16 cellular contexts compared by ENCODE assay signal in the genomic region with DNA sequence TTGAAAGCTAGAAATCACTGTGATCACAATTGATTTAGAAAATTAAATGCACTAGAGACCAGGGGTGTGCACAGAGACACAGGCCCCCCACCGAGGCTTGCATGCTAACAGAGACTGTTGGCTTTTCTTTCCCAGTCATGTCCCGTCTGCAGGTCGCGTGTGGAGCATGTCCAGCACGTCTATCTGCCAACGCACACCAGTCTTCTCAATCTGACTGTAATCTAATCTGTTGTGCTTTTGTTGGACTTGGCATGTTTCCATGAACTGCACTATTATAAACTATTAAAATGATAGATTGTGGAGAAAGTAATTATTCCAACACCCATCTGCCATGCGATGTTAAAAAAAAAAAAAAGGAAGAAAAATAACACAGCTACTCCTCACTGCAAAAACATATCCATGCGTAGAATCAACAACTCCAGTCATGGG. TPM values are rescaled to one million over a fixed set of nuclear protein-coding genes. Genes with fewer than 3 reads are reported as not detected.
A peak's percentile ranks its signal among the peaks of the same experiment; 100 is the strongest.
DNase-seq lines count a peak whose midpoint lies in the region; TF ChIP-seq lines count a peak whose summit lies in the region.
"Had no signal": no experiment of that assay in that cellular context is flagged by ENCODE, and none has a peak within 500 bp of the region (broad histone marks: within the 10 kb centered on the region; RNA-seq: fewer than 3 reads in every experiment).

No MANE protein-coding gene starts in this region.

- no peak overlapping the region for H2BK120ac ChIP-seq in mesendoderm (ENCODE audit: low read depth, low read length)

- no peak overlapping the region for H2BK15ac ChIP-seq in mesendoderm (replicated peaks; ENCODE audit: low read depth)

- H3K9me3 Mint-ChIP-seq in activated CD4-positive, alpha-beta T cell treated with anti-CD3 and anti-CD28 coated beads, Interleukin-2, amount 10 ng/mL, durations not matched to agents 7 days and 5 days = no peaks in the 10 kb centered on the region
- H3K9me3 Mint-ChIP-seq: brain, neural crest cell had no signal

- H3K4me1 Mint-ChIP-seq in activated CD4-positive, alpha-beta T cell treated with anti-CD3 and anti-CD28 coated beads, Interleukin-2, amount 10 ng/mL, durations not matched to agents 7 days and 5 days = no peaks in the 10 kb centered on the region

- H3K4me3 Mint-ChIP-seq in activated CD4-positive, alpha-beta T cell treated with anti-CD3 and anti-CD28 coated beads, Interleukin-2, amount 10 ng/mL, durations not matched to agents 7 days and 5 days = no peak overlapping the region
- H3K4me3 Mint-ChIP-seq: activated CD8-positive, alpha-beta T cell treated with anti-CD3 and anti-CD28 coated beads, Interleukin-2, amount 10 ng/mL, durations not matched to agents 7 days and 5 days; neural crest cell had no signal

- POLR2A ChIA-PET in HEK293 (lab: Yijun Ruan, JAX) = interaction anchor here (0.8 to 2.3 kb wide), 3 partner anchors 8 to 41 kb away, joined by 3 to 8 read pairs (median 3); a partner anchor contains a TSS
- POLR2A ChIA-PET in activated CD4-positive, alpha-beta T cell treated with anti-CD3 and anti-CD28 coated beads, Interleukin-2, amount 10 ng/mL, durations not matched to agents 7 days and 5 days (lab: Charles Lee) = no interaction called here

- no peak overlapping the region for H3K18ac ChIP-seq in mesendoderm (ENCODE audit: low read length)

- H4K5ac ChIP-seq in mesendoderm (ENCODE audit: low read length) = no peak overlapping the region

- no peak overlapping the region for H3K4me3 ChIP-seq in HEK293 (ENCODE audit: low read depth, low read length)
- H3K4me3 ChIP-seq in brain microvascular endothelial cell (ENCODE audit: low read depth, low read length) = no peak overlapping the region
- H3K4me3 ChIP-seq in parathyroid adenoma (ENCODE audit: low read depth, low read length) = no peak overlapping the region
- H3K4me3 ChIP-seq in smooth muscle cell = no peak overlapping the region
- no peak overlapping the region for H3K4me3 ChIP-seq in mesendoderm (ENCODE audit: low read length)
- H3K4me3 ChIP-seq: BLaER1, heart left ventricle, skin epidermis had no signal

- no peak overlapping the region for H3K4ac ChIP-seq in mesendoderm (ENCODE audit: low read depth, low read length)

- H3K79me1 ChIP-seq in mesendoderm (ENCODE audit: low read length) = peaks cover 4% of the 10 kb centered on the region

- in situ Hi-C loops in brain microvascular endothelial cell (cut with HindIII; ENCODE audit: low pct_ligation_motif_present, low sequenced_read_pairs) = no loop called here

- WGBS in smooth muscle cell (ENCODE audit: low lambda C conversion rate) = 84% methylated on average over 8 of the region's 8 CpGs
- no CpG with 5 or more reads among the region's 8 CpGs for WGBS in mesendoderm (ENCODE audit: extremely low coverage, insufficient coverage, low lambda C conversion rate)

- H3K9ac ChIP-seq in parathyroid adenoma = no peak overlapping the region
- no peak overlapping the region for H3K9ac ChIP-seq in smooth muscle cell (ENCODE audit: low read depth)
- no peak overlapping the region for H3K9ac ChIP-seq in mesendoderm (ENCODE audit: low read length)
- H3K9ac ChIP-seq: BLaER1 had no signal

- peak overlapping the region; percentile 73 for H3K27ac ChIP-seq in HEK293 (ENCODE audit: extremely low read depth, low read depth, low read length)
- H3K27ac ChIP-seq in brain microvascular endothelial cell = no peak overlapping the region
- no peak overlapping the region for H3K27ac ChIP-seq in parathyroid adenoma
- H3K27ac ChIP-seq in smooth muscle cell (ENCODE audit: low read depth) = no peak overlapping the region
- no peak overlapping the region for H3K27ac ChIP-seq in mesendoderm (ENCODE audit: low read depth, low read length)
- H3K27ac ChIP-seq: BLaER1, heart left ventricle, skin epidermis had no signal

- H4K20me1 ChIP-seq in smooth muscle cell (ENCODE audit: low read depth) = peaks cover 72% of the 10 kb centered on the region

- peaks cover 83% of the 10 kb centered on the region for H3K36me3 Mint-ChIP-seq in activated CD4-positive, alpha-beta T cell treated with anti-CD3 and anti-CD28 coated beads, Interleukin-2, amount 10 ng/mL, durations not matched to agents 7 days and 5 days (ENCODE audit: low read depth)

- DNase-seq in NCI-H2029 treated with DMSO at 0.1 percent for 48 hours (lab: John Stamatoyannopoulos, UW) (peak; percentile 93), brain microvascular endothelial cell (peak; percentile 72), smooth muscle cell (lab: John Stamatoyannopoulos, UW; ENCODE audit: unreplicated experiment) (no peak), NCI-H187 (lab: John Stamatoyannopoulos, UW) (no peak), mesendoderm (no peak)
- DNase-seq in activated CD4-positive, alpha-beta T cell treated with anti-CD3 and anti-CD28 coated beads, Interleukin-2, amount 10 ng/mL, durations not matched to agents 7 days and 5 days = no peak
- DNase-seq: activated CD8-positive, alpha-beta T cell treated with anti-CD3 and anti-CD28 coated beads, Interleukin-2, amount 10 ng/mL, durations not matched to agents 7 days and 5 days; activated effector memory CD4-positive, alpha-beta T cell treated with Interleukin-2 at 50 U/mL for 16 hours; heart left ventricle; NCI-H526 treated with DMSO at 0.1 percent for 48 hours had no signal

- peaks cover 7% of the 10 kb centered on the region for H3F3A ChIP-seq in smooth muscle cell (ENCODE audit: low read depth)

- H3K4me2 ChIP-seq in parathyroid adenoma (ENCODE audit: low read length) (peak overlapping the region; percentile 3), smooth muscle cell (no peak overlapping the region), mesendoderm (ENCODE audit: low read length) (no peak overlapping the region)
- H3K4me2 ChIP-seq: BLaER1 had no signal

- H2AK5ac ChIP-seq in mesendoderm (ENCODE audit: low read length) = no peak overlapping the region

- H2BK5ac ChIP-seq in mesendoderm (ENCODE audit: low read length) = no peak overlapping the region

- H4K8ac ChIP-seq in mesendoderm (ENCODE audit: low read depth, low read length) = no peak overlapping the region

- CTCF ChIA-PET in HEK293 (lab: Yijun Ruan, JAX) = interaction anchor here (0.6 to 1.9 kb wide), 6 partner anchors 14 to 455 kb away, joined by 3 to 6 read pairs (median 4); no protein-coding TSS in a partner anchor
- CTCF ChIA-PET in activated CD4-positive, alpha-beta T cell treated with anti-CD3 and anti-CD28 coated beads, Interleukin-2, amount 10 ng/mL, durations not matched to agents 7 days and 5 days (lab: Charles Lee) = interaction anchor here (0.7 to 1.8 kb wide), 4 partner anchors 10 to 37 kb away, joined by 3 to 4 read pairs (median 4); a partner anchor contains a TSS

- H3K9me3 ChIP-seq in HEK293 (ENCODE audit: control insufficient read depth, insufficient read depth, low read depth, low read length) (no peaks in the 10 kb centered on the region), parathyroid adenoma (ENCODE audit: control insufficient read depth, low read length) (no peaks in the 10 kb centered on the region), smooth muscle cell (replicated peaks; ENCODE audit: low read depth) (no peaks in the 10 kb centered on the region)
- H3K9me3 ChIP-seq: BLaER1, heart left ventricle had no signal

- H3K36me3 ChIP-seq in HEK293 (ENCODE audit: control insufficient read depth in 2 of 2, insufficient read depth in 1 of 2, low read length in 2 of 2) = peaks cover 50 to 93% of the 10 kb centered on the region in 2 experiments
- H3K36me3 ChIP-seq in brain microvascular endothelial cell (replicated peaks) = peaks cover 23% of the 10 kb centered on the region
- H3K36me3 ChIP-seq in parathyroid adenoma (ENCODE audit: control insufficient read depth, insufficient read depth, low read length) = no peaks in the 10 kb centered on the region
- H3K36me3 ChIP-seq in smooth muscle cell (ENCODE audit: low read depth) = peaks cover 25% of the 10 kb centered on the region
- peaks cover 4% of the 10 kb centered on the region for H3K36me3 ChIP-seq in mesendoderm (ENCODE audit: control insufficient read depth, insufficient read depth, low read length)

- no peak overlapping the region for H3K27ac Mint-ChIP-seq in activated CD4-positive, alpha-beta T cell treated with anti-CD3 and anti-CD28 coated beads, Interleukin-2, amount 10 ng/mL, durations not matched to agents 7 days and 5 days
- H3K27ac Mint-ChIP-seq: activated CD8-positive, alpha-beta T cell treated with anti-CD3 and anti-CD28 coated beads, Interleukin-2, amount 10 ng/mL, durations not matched to agents 7 days and 5 days had no signal

- no peak overlapping the region for H3K56ac ChIP-seq in mesendoderm (ENCODE audit: low read length)

- H3K27me3 ChIP-seq in brain microvascular endothelial cell (replicated peaks) (no peaks in the 10 kb centered on the region), parathyroid adenoma (ENCODE audit: control insufficient read depth, insufficient read depth, low read length) (no peaks in the 10 kb centered on the region), smooth muscle cell (ENCODE audit: low read depth) (no peaks in the 10 kb centered on the region), mesendoderm (ENCODE audit: insufficient read depth, low read length, poor library complexity) (no peaks in the 10 kb centered on the region)
- H3K27me3 ChIP-seq: BLaER1, heart left ventricle had no signal

- TF ChIP-seq CTCF in HEK293 (tag by site-specific recombination; IDR thresholded peaks at IDR 0.05) (no peak), brain microvascular endothelial cell (IDR thresholded peaks at IDR 0.05; ENCODE audit: low read depth, low read length, missing control alignments) (no peak), parathyroid adenoma (IDR thresholded peaks at IDR 0.05) (no peak), smooth muscle cell (IDR thresholded peaks at IDR 0.05; ENCODE audit: borderline replicate concordance, insufficient read depth, poor library complexity, severe bottlenecking) (no peak)

- H2AFZ ChIP-seq in parathyroid adenoma (no peak overlapping the region), smooth muscle cell (ENCODE audit: low read depth) (no peak overlapping the region)

- H3K27me3 Mint-ChIP-seq in activated CD4-positive, alpha-beta T cell treated with anti-CD3 and anti-CD28 coated beads, Interleukin-2, amount 10 ng/mL, durations not matched to agents 7 days and 5 days = no peaks in the 10 kb centered on the region

- H3K79me2 ChIP-seq in parathyroid adenoma (peaks cover 7% of the 10 kb centered on the region), smooth muscle cell (ENCODE audit: low read depth) (peaks cover 57% of the 10 kb centered on the region), mesendoderm (ENCODE audit: control insufficient read depth, insufficient read depth, low read length) (peaks cover 2% of the 10 kb centered on the region)

- H3K23ac ChIP-seq in mesendoderm (ENCODE audit: low read length) = no peak overlapping the region

- H3K4me1 ChIP-seq in HEK293 (ENCODE audit: control insufficient read depth, insufficient read depth, low read length) (peaks cover 12% of the 10 kb centered on the region), parathyroid adenoma (peaks cover 8% of the 10 kb centered on the region), smooth muscle cell (ENCODE audit: low read depth) (no peaks in the 10 kb centered on the region), mesendoderm (ENCODE audit: control insufficient read depth, low read depth, low read length) (no peaks in the 10 kb centered on the region)
- H3K4me1 ChIP-seq: BLaER1 had no signal

RNA-seq across cellular contexts. Expression of a gene that starts 17.7 kb away (rescaled TPM):
- 10 to 100 TPM; 16.9 to 18.1 TPM for total RNA-seq in activated CD4-positive, alpha-beta T cell treated with anti-CD3 and anti-CD28 coated beads, Interleukin-2, amount 10 ng/mL, durations not matched to agents 7 days and 5 days
- 25.0 and 42.2 TPM in 2 replicates for total RNA-seq in smooth muscle cell
- 29.9 and 41.8 TPM in 2 replicates for polyA plus RNA-seq in smooth muscle cell
- polyA plus RNA-seq in mesendoderm (2013, experiment 1 of 2) = 13.4 TPM
- 13.6 TPM for polyA plus RNA-seq in mesendoderm (2013, experiment 2 of 2)

Comparison
In these comparisons a context has a peak if more than half of its experiments do, and no peak if none do; other contexts are left out.
1. DNase-seq: peak in NCI-H2029 treated with DMSO at 0.1 percent for 48 hours (single experiment) and brain microvascular endothelial cell (single experiment); none in activated CD4-positive, alpha-beta T cell treated with anti-CD3 and anti-CD28 coated beads, Interleukin-2, amount 10 ng/mL, durations not matched to agents 7 days and 5 days (single experiment), smooth muscle cell (single experiment), NCI-H187 (0 of 2) and mesendoderm (single experiment).